In the genomic region with DNA sequence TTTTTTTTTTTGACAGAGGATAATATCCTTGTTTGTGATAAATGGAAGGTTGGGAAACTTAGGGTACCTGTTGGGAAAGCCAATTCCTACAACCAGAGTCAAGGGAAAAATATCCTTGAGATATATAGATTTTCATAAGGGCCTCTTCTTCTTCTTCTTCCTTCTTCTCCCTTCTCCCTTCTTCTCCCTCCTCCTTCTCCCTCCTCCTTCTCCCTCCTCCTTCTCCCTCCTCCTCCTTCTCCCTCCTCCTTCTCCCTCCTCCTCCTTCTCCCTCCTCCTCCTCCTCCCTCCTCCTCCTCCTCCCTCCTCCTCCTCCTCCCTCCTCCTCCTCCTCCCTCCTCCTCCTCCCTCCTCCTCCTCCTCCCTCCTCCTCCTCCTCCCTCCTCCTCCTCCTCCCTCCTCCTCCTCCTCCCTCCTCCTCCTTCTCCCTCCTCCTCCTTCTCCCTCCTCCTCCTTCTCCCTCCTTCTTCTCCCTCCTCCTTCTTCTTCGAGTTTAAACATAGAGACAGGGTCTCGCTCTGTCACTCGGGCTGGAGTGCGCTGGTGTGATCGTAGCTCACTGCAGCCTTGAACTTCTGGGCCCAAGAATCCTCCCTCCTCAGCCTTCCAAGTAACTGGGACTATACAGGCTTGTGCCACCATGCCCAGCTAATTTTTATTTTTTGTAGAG, we compare ENCODE assay signal across 11 cellular contexts. TPM values are rescaled to one million over a fixed set of nuclear protein-coding genes. Genes with fewer than 3 reads are reported as not detected.
"Had no signal": no experiment of that assay in that cellular context is flagged by ENCODE, and none has a peak within 500 bp of the region (broad histone marks: within the 10 kb centered on the region; RNA-seq: fewer than 3 reads in every experiment).

No MANE protein-coding gene starts in this region.

RNA-seq across cellular contexts. Expression of a gene that starts 24.9 kb away (rescaled TPM):
- total RNA-seq: activated CD4-positive, alpha-beta memory T cell treated with anti-CD3 and anti-CD28 coated beads, Interleukin-2, amount 10 ng/mL, durations not matched to agents 7 days and 5 days; activated CD4-positive, alpha-beta T cell treated with anti-CD3 and anti-CD28 coated beads for 36 hours; activated CD4-positive, alpha-beta T cell treated with anti-CD3 and anti-CD28 coated beads, Interleukin-2, amount 10 ng/mL, durations not matched to agents 7 days and 5 days; activated CD8-positive, alpha-beta memory T cell treated with anti-CD3 and anti-CD28 coated beads, Interleukin-2, amount 10 ng/mL, durations not matched to agents 7 days and 5 days; activated CD8-positive, alpha-beta T cell treated with anti-CD3 and anti-CD28 coated beads, Interleukin-2, amount 10 ng/mL, durations not matched to agents 7 days and 5 days; activated naive CD8-positive, alpha-beta T cell treated with anti-CD3 and anti-CD28 coated beads, Interleukin-2, amount 10 ng/mL, durations not matched to agents 7 days and 5 days; activated T-helper 2 cell treated with anti-CD3 and anti-CD28 coated beads, Interferon-gamma antibody, Interleukin-2, Interleukin-4, amounts not matched to agents 10 μg/mL and 5 μg/mL and 100 μg/mL, durations not matched to agents 14 hours and 24 hours and 36 hours; cardiac muscle cell; T-helper 1 cell treated with Interleukin-12 subunit alpha and Interleukin-12 subunit beta and Interleukin-4 antibody, amounts not matched to agents 30 ng/mL and 1 ng/mL, for 36 hours; T-helper 17 cell; T-helper 2 cell treated with Interferon-gamma antibody and Interleukin-4, amounts not matched to agents 100 ng/mL and 5 ng/mL, for 36 hours had no signal
- polyA plus RNA-seq: cardiac muscle cell had no signal
